ENCODE assay signal across 8 cellular contexts in the genomic region with DNA sequence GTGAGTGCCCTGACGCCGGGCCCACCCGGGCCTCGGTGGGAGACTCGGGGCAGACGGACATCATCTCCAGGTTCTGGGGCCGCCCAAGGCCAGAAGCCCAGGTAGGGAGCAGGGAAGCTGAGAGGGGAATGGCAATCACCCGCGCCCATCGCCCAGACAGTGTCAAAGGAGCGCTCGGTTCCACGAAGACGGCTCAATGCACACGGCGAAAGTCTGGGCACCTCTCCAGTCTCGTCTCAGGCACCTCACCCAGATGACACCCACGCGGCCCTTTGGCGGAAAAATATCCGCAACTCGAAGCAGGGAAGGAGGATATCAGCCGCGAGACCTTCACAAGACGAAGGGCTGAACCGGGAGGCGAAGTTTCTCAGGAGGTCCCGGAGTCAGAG. TPM values are rescaled to one million over a fixed set of nuclear protein-coding genes. Genes with fewer than 3 reads are reported as not detected.
DNase-seq lines count a peak whose midpoint lies in the region; ATAC-seq and TF ChIP-seq lines count a peak whose summit lies in the region.

No MANE protein-coding gene starts in this region.

- peak overlapping the region; percentile 77 to 86 (median 83) for H3K4me3 Mint-ChIP-seq in T-cell
- peak overlapping the region; percentile 90 for H3K4me3 Mint-ChIP-seq in endothelial cell (ENCODE audit: unreplicated experiment)
- peak overlapping the region; percentile 77 for H3K4me3 Mint-ChIP-seq in natural killer cell treated with Interleukin-12 subunit alpha and Interleukin-12 subunit beta and Interleukin-15 and Interleukin-18, amount 100 ng/mL, for 72 hours

- H3K27ac Mint-ChIP-seq in T-cell (peak overlapping the region in 1 of 2 donors; percentile 46), endothelial cell (ENCODE audit: unreplicated experiment) (no peak overlapping the region)
- no peak overlapping the region for H3K27ac Mint-ChIP-seq in natural killer cell treated with Interleukin-12 subunit alpha and Interleukin-12 subunit beta and Interleukin-15 and Interleukin-18, amount 100 ng/mL, for 72 hours

- CTCF ChIA-PET in T-cell (lab: Charles Lee), result interaction anchor here in 1 of 2 donors (0.6 kb wide), 1 partner anchor 1254 kb away, joined by 3 read pairs; no protein-coding TSS in a partner anchor

- ATAC-seq in T-cell (replicated peaks in 1 of 4) (peak in 1 of 4 experiments; percentile 18), HG03025 (IDR thresholded peaks at IDR 0.05; ENCODE audit: low FRiP score, unreplicated experiment) (no peak)
- ATAC-seq in natural killer cell treated with Interleukin-12 subunit alpha and Interleukin-12 subunit beta and Interleukin-15 and Interleukin-18, amount 100 ng/mL, for 72 hours, result no peak

- H3K27me3 Mint-ChIP-seq in T-cell (peaks cover 63 to 66% of the 10 kb centered on the region in 2 donors), endothelial cell (ENCODE audit: unreplicated experiment) (peaks cover 23% of the 10 kb centered on the region)
- peaks cover 58 to 63% of the 10 kb centered on the region in 2 donors for H3K27me3 Mint-ChIP-seq in natural killer cell treated with Interleukin-12 subunit alpha and Interleukin-12 subunit beta and Interleukin-15 and Interleukin-18, amount 100 ng/mL, for 72 hours

- H3K36me3 Mint-ChIP-seq in T-cell (no peaks in the 10 kb centered on the region), endothelial cell (ENCODE audit: low read depth, unreplicated experiment) (peaks cover 9% of the 10 kb centered on the region)
- no peaks in the 10 kb centered on the region for H3K36me3 Mint-ChIP-seq in natural killer cell treated with Interleukin-12 subunit alpha and Interleukin-12 subunit beta and Interleukin-15 and Interleukin-18, amount 100 ng/mL, for 72 hours

- DNase-seq in Daoy (ENCODE audit: low read depth) (peak; percentile 23), T-cell (peak in 2 of 34 experiments; percentile 1 to 3), endothelial cell (ENCODE audit: low spot score) (no peak), NCI-H1048 (lab: John Stamatoyannopoulos, UW) (no peak), cerebellar cortex (ENCODE audit: low spot score) (no peak), HuH-7 (ENCODE audit: low spot score) (no peak)
- DNase-seq in natural killer cell treated with Interleukin-12 subunit alpha and Interleukin-12 subunit beta and Interleukin-15 and Interleukin-18, amount 100 ng/mL, for 72 hours (ENCODE audit: low spot score), result no peak

- no peak for TF ChIP-seq CTCF in endothelial cell (IDR thresholded peaks at IDR 0.05; ENCODE audit: unreplicated experiment)

- H3K9me3 Mint-ChIP-seq in T-cell (no peaks in the 10 kb centered on the region), endothelial cell (ENCODE audit: unreplicated experiment) (no peaks in the 10 kb centered on the region)
- no peaks in the 10 kb centered on the region for H3K9me3 Mint-ChIP-seq in natural killer cell treated with Interleukin-12 subunit alpha and Interleukin-12 subunit beta and Interleukin-15 and Interleukin-18, amount 100 ng/mL, for 72 hours

- H3K4me1 Mint-ChIP-seq in T-cell, result peaks cover 11 to 25% (median 12%) of the 10 kb centered on the region in 3 donors
- peaks cover 46% of the 10 kb centered on the region for H3K4me1 Mint-ChIP-seq in endothelial cell (ENCODE audit: unreplicated experiment)
- peaks cover 9 to 20% of the 10 kb centered on the region in 2 donors for H3K4me1 Mint-ChIP-seq in natural killer cell treated with Interleukin-12 subunit alpha and Interleukin-12 subunit beta and Interleukin-15 and Interleukin-18, amount 100 ng/mL, for 72 hours (ENCODE audit: low read depth in 2 of 2)

- POLR2A ChIA-PET in T-cell (lab: Charles Lee), result no interaction called here

RNA-seq across cellular contexts. Expression of a gene that starts 0.9 kb away (rescaled TPM):
- 0.46 and 0.71 TPM in 2 replicates for total RNA-seq in Daoy (2014; rRNA removed; shearing (Covaris generic))
- total RNA-seq in T-cell (under 1 TPM in 4 of 5 donors, not detected in 1; 0.05 to 0.38 (median 0.10) TPM), endothelial cell (ENCODE audit: unreplicated experiment) (10.7 TPM)
- total RNA-seq in natural killer cell treated with Interleukin-12 subunit alpha and Interleukin-12 subunit beta and Interleukin-15 and Interleukin-18, amount 100 ng/mL, for 72 hours, result under 1 TPM in 1 of 2 donors, not detected in 1; 0.28 TPM

RNA-seq across cellular contexts. Expression of a gene that starts 35.6 kb away (rescaled TPM):
- 0.11 TPM in 1 of 2 replicates, not detected in the other for total RNA-seq in Daoy (2014; rRNA removed; shearing (Covaris generic))
- total RNA-seq in T-cell (under 1 TPM in 1 of 5 donors, not detected in 4; 0.49 TPM), endothelial cell (ENCODE audit: unreplicated experiment) (1.6 TPM)
- total RNA-seq in natural killer cell treated with Interleukin-12 subunit alpha and Interleukin-12 subunit beta and Interleukin-15 and Interleukin-18, amount 100 ng/mL, for 72 hours, result not detected
